Comparison of ENCODE assay signal across 8 cellular contexts in genomic region chr10:73781548-73781878, GRCh38. TPM values are rescaled to one million over a fixed set of nuclear protein-coding genes. Genes with fewer than 3 reads are reported as not detected.
DNase-seq lines count a peak whose midpoint lies in the region; FAIRE-seq and TF ChIP-seq lines count a peak whose summit lies in the region.

No MANE protein-coding gene starts in this region.

- H3K27ac Mint-ChIP-seq in nephron = peak overlapping the region; percentile 90 to 98 (median 92)

- FAIRE-seq in H54 (lab: Jason Lieb, UNC) = no peak

- H3K4me3 Mint-ChIP-seq in nephron = peak overlapping the region; percentile 97 to 100 (median 100)

- no peak for TF ChIP-seq POLR2A in H54 (IDR thresholded peaks at IDR 0.05; ENCODE audit: low read depth, low read length)

- H3K9me3 ChIP-seq in HUES6 (ENCODE audit: control insufficient read depth, insufficient read depth, low read depth, low read length) = no peaks in the 10 kb centered on the region

- peak overlapping the region; percentile 87 for H3K9ac ChIP-seq in HUES6 (ENCODE audit: low read length)

- peaks cover 5% of the 10 kb centered on the region for H3K36me3 ChIP-seq in BJ (ENCODE audit: control insufficient read depth, insufficient read depth, low read length)
- peaks cover 11% of the 10 kb centered on the region for H3K36me3 ChIP-seq in HUES6 (ENCODE audit: control insufficient read depth, insufficient read depth, low read length)

- H3K27ac ChIP-seq in HUES6 (ENCODE audit: low read depth, low read length) = peak overlapping the region; percentile 80; the same call in 1 of the 2 replicates

- no peaks in the 10 kb centered on the region for H3K27me3 ChIP-seq in BJ (ENCODE audit: control insufficient read depth, insufficient read depth, low read length)
- H3K27me3 ChIP-seq in HUES6 (ENCODE audit: control insufficient read depth, insufficient read depth, low read length) = no peaks in the 10 kb centered on the region

- POLR2A ChIA-PET in BJ (lab: Charles Lee) = interaction anchor here (0.9 to 2.4 kb wide), 3 partner anchors 9 to 51 kb away, joined by 3 to 9 read pairs (median 5); a partner anchor contains a TSS

- peaks cover 16% of the 10 kb centered on the region for H3K36me3 Mint-ChIP-seq in nephron (ENCODE audit: low read depth)

- H3K4me1 ChIP-seq in HUES6 (ENCODE audit: control insufficient read depth, insufficient read depth, low read length) = peaks cover 6% of the 10 kb centered on the region

- CTCF ChIA-PET in BJ (lab: Yijun Ruan, JAX) = interaction anchor here (0.7 to 1.0 kb wide), 2 partner anchors 10 to 97 kb away, joined by 3 to 5 read pairs; a partner anchor contains a TSS

- H3K27me3 Mint-ChIP-seq in nephron (ENCODE audit: low read depth) = no peaks in the 10 kb centered on the region

- H3K4me3 ChIP-seq in BJ (ENCODE audit: low read depth, low read length) (peak overlapping the region; percentile 99), HUES6 (ENCODE audit: low read depth, low read length) (peak overlapping the region; percentile 95), choroid plexus epithelial cell (ENCODE audit: low read depth, low read length) (peak overlapping the region; percentile 96)

- TF ChIP-seq CTCF in BJ (IDR thresholded peaks at IDR 0.05; ENCODE audit: insufficient read depth, low read depth, low read length) (no peak), choroid plexus epithelial cell (conservative IDR thresholded peaks at IDR 0.05; ENCODE audit: low read depth, low read length) (no peak), nephron (IDR thresholded peaks at IDR 0.05; ENCODE audit: unreplicated experiment in 3 of 3) (no peak)

- no peaks in the 10 kb centered on the region for H3K9me3 Mint-ChIP-seq in nephron

- DNase-seq in BJ (ENCODE audit: low read depth) (no peak), choroid plexus epithelial cell (ENCODE audit: low read depth) (no peak), DMS 273 (lab: John Stamatoyannopoulos, UW; ENCODE audit: unreplicated experiment) (no peak), H54 (ENCODE audit: insufficient read length, low spot score) (no peak), SIG-M5 treated with dmso at 0.1 percent for 504 hours (lab: John Stamatoyannopoulos, UW; ENCODE audit: unreplicated experiment) (no peak)
- DNase-seq in activated CD8-positive, alpha-beta memory T cell treated with anti-CD3 and anti-CD28 coated beads for 24 hours = no peak

- H3K4me1 Mint-ChIP-seq in nephron = peaks cover 48% of the 10 kb centered on the region

RNA-seq across cellular contexts. Expression of gene CHCHD1, which starts 0.3 kb away (rescaled TPM):
- polyA plus RNA-seq in BJ (2011; rRNA removed) = 14.3 and 35.4 TPM in 2 replicates
- polyA minus RNA-seq in BJ (2011; rRNA and poly(A)+ RNA removed) = 1.5 and 3.6 TPM in 2 replicates

RNA-seq across cellular contexts. Expression of gene ZSWIM8, which starts 3.9 kb away (rescaled TPM):
- polyA plus RNA-seq in BJ (2011; rRNA removed) = 39.3 and 82.0 TPM in 2 replicates
- 63.0 and 108 TPM in 2 replicates for polyA minus RNA-seq in BJ (2011; rRNA and poly(A)+ RNA removed)

RNA-seq across cellular contexts. Expression of gene NDST2, which starts 29.9 kb away (rescaled TPM):
- 19.9 and 27.2 TPM in 2 replicates for polyA plus RNA-seq in BJ (2011; rRNA removed)
- polyA minus RNA-seq in BJ (2011; rRNA and poly(A)+ RNA removed) = 17.4 and 23.8 TPM in 2 replicates

RNA-seq across cellular contexts. Expression of gene SEC24C, which starts 37.3 kb away (rescaled TPM):
- polyA plus RNA-seq in BJ (2011; rRNA removed) = 72.6 and 92.2 TPM in 2 replicates
- 80.6 and 112 TPM in 2 replicates for polyA minus RNA-seq in BJ (2011; rRNA and poly(A)+ RNA removed)
